Comparison of ENCODE assay signal across 9 cellular contexts in the genomic region with DNA sequence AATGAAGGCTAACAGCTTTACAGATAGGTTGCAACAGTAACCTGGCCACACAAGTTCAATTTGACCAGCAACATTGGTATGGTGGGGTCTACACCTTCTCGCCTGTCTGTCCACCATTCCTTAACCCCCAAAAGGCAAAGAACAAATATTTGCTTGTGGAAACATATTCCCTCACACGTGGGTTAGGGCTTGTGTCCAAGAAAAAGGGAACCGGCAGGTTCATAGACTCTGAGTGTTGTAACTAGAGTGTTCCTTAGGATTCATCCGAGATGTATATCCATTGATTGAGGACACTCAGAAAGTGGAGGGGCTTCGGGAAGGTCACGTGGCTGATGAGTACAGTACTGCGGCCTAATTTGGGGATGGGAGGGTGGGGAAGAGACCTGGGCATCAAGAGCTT. TPM values are rescaled to one million over a fixed set of nuclear protein-coding genes. Genes with fewer than 3 reads are reported as not detected.
DNase-seq lines count a peak whose midpoint lies in the region; TF ChIP-seq lines count a peak whose summit lies in the region.
"Had no signal": no experiment of that assay in that cellular context is flagged by ENCODE, and none has a peak within 500 bp of the region (broad histone marks: within the 10 kb centered on the region; RNA-seq: fewer than 3 reads in every experiment).

No MANE protein-coding gene starts in this region.

- WGBS in endodermal cell (ENCODE audit: insufficient coverage in 1 of 2, insufficient read length in 1 of 2), 2 experiments: 89 to 96% methylated on average over 6 to 7 of the region's 7 CpGs
- no CpG with 5 or more reads among the region's 7 CpGs for WGBS in neuronal stem cell (ENCODE audit: extremely low coverage in 2 of 2, insufficient read length in 2 of 2, insufficient replicate concordance in 1 of 2), 2 donors

- H3K9ac ChIP-seq in BLaER1: no peak overlapping the region
- peak overlapping the region; percentile 64 for H3K9ac ChIP-seq in NT2/D1 (ENCODE audit: insufficient read length, low read depth)
- no peak overlapping the region for H3K9ac ChIP-seq in endodermal cell (ENCODE audit: extremely low read depth, low read length, poor library complexity, severe bottlenecking)
- H3K9ac ChIP-seq in neuronal stem cell (ENCODE audit: low read depth, low read length, poor library complexity): no peak overlapping the region

- no peak overlapping the region for H3K27ac ChIP-seq in BLaER1
- H3K27ac ChIP-seq in endodermal cell (ENCODE audit: low read depth, low read length): peak overlapping the region; percentile 97
- peak overlapping the region; percentile 92 for H3K27ac ChIP-seq in neuronal stem cell (replicated peaks; ENCODE audit: low read length)

- H4K8ac ChIP-seq in neuronal stem cell (ENCODE audit: low read depth, low read length): no peak overlapping the region

- H3K4me1 Mint-ChIP-seq in endodermal cell: peaks cover 57% of the 10 kb centered on the region

- peak overlapping the region; percentile 87 for H2AFZ ChIP-seq in neuronal stem cell (ENCODE audit: low read length)

- no peaks in the 10 kb centered on the region for H3K27me3 Mint-ChIP-seq in endodermal cell (ENCODE audit: insufficient read depth)

- H2BK15ac ChIP-seq in neuronal stem cell (ENCODE audit: low read length): no peak overlapping the region

- H3K14ac ChIP-seq in neuronal stem cell (ENCODE audit: low read length): no peak overlapping the region

- peaks cover 4% of the 10 kb centered on the region for H3K36me3 Mint-ChIP-seq in endodermal cell (ENCODE audit: low read depth)

- H2BK5ac ChIP-seq in neuronal stem cell (ENCODE audit: low read length): no peak overlapping the region

- no peak overlapping the region for H4K91ac ChIP-seq in neuronal stem cell (ENCODE audit: low read depth, low read length, poor library complexity)

- no peak overlapping the region for H2BK120ac ChIP-seq in neuronal stem cell (ENCODE audit: low read depth, low read length)

- no peak overlapping the region for H3K18ac ChIP-seq in neuronal stem cell (ENCODE audit: low read length)

- peak overlapping the region; percentile 56 for H3K4me3 Mint-ChIP-seq in endodermal cell

- H3K4me1 ChIP-seq in BLaER1: no peaks in the 10 kb centered on the region; the same call in 1 of the 2 replicates
- peaks cover 2% of the 10 kb centered on the region for H3K4me1 ChIP-seq in NT2/D1 (ENCODE audit: insufficient read depth, insufficient read length)
- peaks cover 28% of the 10 kb centered on the region for H3K4me1 ChIP-seq in endodermal cell (ENCODE audit: control insufficient read depth, insufficient read depth, low read length)
- H3K4me1 ChIP-seq in neuronal stem cell (ENCODE audit: control insufficient read depth in 2 of 2, insufficient read depth in 1 of 2, low read depth in 1 of 2, low read length in 2 of 2): peaks cover 25 to 36% of the 10 kb centered on the region in 2 donors

- H3K9me3 ChIP-seq in BLaER1: no peaks in the 10 kb centered on the region
- H3K9me3 ChIP-seq in NT2/D1 (ENCODE audit: insufficient read depth, low read length): no peaks in the 10 kb centered on the region
- no peaks in the 10 kb centered on the region for H3K9me3 ChIP-seq in endodermal cell (ENCODE audit: control insufficient read depth, low read length)
- no peaks in the 10 kb centered on the region for H3K9me3 ChIP-seq in neuronal stem cell (replicated peaks in 1 of 2; ENCODE audit: control insufficient read depth in 2 of 2, insufficient read depth in 1 of 2, low read depth in 1 of 2, low read length in 2 of 2)

- H4K20me1 ChIP-seq in BLaER1: no peaks in the 10 kb centered on the region

- H3K4me3 ChIP-seq in BLaER1 (no peak overlapping the region), NT2/D1 (ENCODE audit: insufficient read length, low read depth) (no peak overlapping the region), endodermal cell (ENCODE audit: low read length) (peak overlapping the region; percentile 62), neuronal stem cell (ENCODE audit: low read length in 2 of 2) (no peak overlapping the region)

- H3K23ac ChIP-seq in neuronal stem cell (ENCODE audit: low read depth, low read length, poor library complexity): no peak overlapping the region

- no peak overlapping the region for H2BK12ac ChIP-seq in neuronal stem cell (ENCODE audit: low read length)

- H3K9me3 Mint-ChIP-seq in endodermal cell: peaks cover 3% of the 10 kb centered on the region

- H3K36me3 ChIP-seq in BLaER1 (no peaks in the 10 kb centered on the region), NT2/D1 (ENCODE audit: insufficient read depth, insufficient read length, low read length) (no peaks in the 10 kb centered on the region), endodermal cell (ENCODE audit: control insufficient read depth, insufficient read depth, low read length) (no peaks in the 10 kb centered on the region), neuronal stem cell (replicated peaks in 1 of 2; ENCODE audit: control insufficient read depth in 2 of 2, insufficient read depth in 2 of 2, low read length in 2 of 2) (no peaks in the 10 kb centered on the region)

- no peak overlapping the region for H2AK5ac ChIP-seq in neuronal stem cell (ENCODE audit: low read depth, low read length)

- H3K4ac ChIP-seq in neuronal stem cell (ENCODE audit: low read length): no peak overlapping the region

- no peaks in the 10 kb centered on the region for H3K79me1 ChIP-seq in neuronal stem cell (ENCODE audit: low read depth, low read length)

- H3K27me3 ChIP-seq in BLaER1: no peaks in the 10 kb centered on the region
- no peaks in the 10 kb centered on the region for H3K27me3 ChIP-seq in NT2/D1 (ENCODE audit: insufficient read depth, insufficient read length)
- no peaks in the 10 kb centered on the region for H3K27me3 ChIP-seq in endodermal cell (ENCODE audit: control insufficient read depth, insufficient read depth, low read length, poor library complexity, severe bottlenecking)
- H3K27me3 ChIP-seq in neuronal stem cell (ENCODE audit: control insufficient read depth in 3 of 3, insufficient read depth in 3 of 3, low read depth in 1 of 3, low read length in 3 of 3): no peaks in the 10 kb centered on the region

- DNase-seq in NT2/D1 (ENCODE audit: low read depth, low spot score) (no peak), endodermal cell (no peak), neuronal stem cell (ENCODE audit: low spot score) (no peak), NCI-H146 treated with DMSO at 0.1 percent for 48 hours (lab: John Stamatoyannopoulos, UW; ENCODE audit: unreplicated experiment) (no peak), DMS153 treated with DMSO at 0.1 percent for 48 hours (lab: John Stamatoyannopoulos, UW; ENCODE audit: unreplicated experiment) (no peak)
- DNase-seq in activated CD4-positive, alpha-beta T cell treated with anti-CD3 and anti-CD28 coated beads for 48 hours: no peak
- DNase-seq in activated CD4-positive, CD25-positive, alpha-beta regulatory T cell treated with anti-CD3 and anti-CD28 coated beads, Interleukin-2, amount 50 U/mL, for 72 hours: no peak
- DNase-seq: cortex of kidney had no signal

- H3K4me2 ChIP-seq in BLaER1: peak overlapping the region; percentile 73; the same call in 1 of the 2 replicates
- H3K4me2 ChIP-seq in neuronal stem cell (ENCODE audit: insufficient read depth, low read length, poor library complexity, severe bottlenecking): no peak overlapping the region

- peak overlapping the region; percentile 72 for H3K27ac Mint-ChIP-seq in endodermal cell

- TF ChIP-seq CTCF in endodermal cell (conservative IDR thresholded peaks at IDR 0.05): no peak

RNA-seq across cellular contexts. Expression of a gene that starts 54.1 kb away (rescaled TPM):
- total RNA-seq in endodermal cell: 1 to 10 TPM in 1 of 2 donors, not detected in 1; 6.8 TPM
- polyA plus RNA-seq in endodermal cell (2013, experiment 1 of 2): not detected
- polyA plus RNA-seq in endodermal cell (2013, experiment 2 of 2): not detected
- not detected for polyA plus RNA-seq in neuronal stem cell (2013, experiment 1 of 2)
- polyA plus RNA-seq in neuronal stem cell (2013, experiment 2 of 2): not detected
